Comparison of ENCODE assay signal across 1 cellular context in the genomic region with DNA sequence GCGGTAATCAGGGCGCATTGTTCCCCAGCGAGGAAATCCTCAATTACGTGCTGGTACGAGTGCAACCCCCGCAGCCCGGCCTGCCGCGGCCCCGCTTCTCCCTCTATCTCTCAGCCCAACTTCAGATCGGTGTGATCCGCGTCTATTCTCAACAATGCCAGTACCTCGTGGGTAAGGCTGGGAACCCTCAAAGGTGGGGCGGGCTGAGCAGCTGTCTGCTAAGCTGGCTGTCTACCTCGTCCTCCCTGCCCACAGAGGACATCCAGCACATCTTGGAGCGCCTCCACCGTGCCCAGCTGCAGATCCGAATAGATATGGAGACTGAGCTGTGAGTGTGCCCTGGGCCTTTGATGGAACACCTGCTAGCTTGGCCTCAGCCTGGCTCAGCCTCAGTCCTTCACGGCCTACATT.
TF ChIP-seq lines count a peak whose summit lies in the region.

No MANE protein-coding gene starts in this region.

TF ChIP-seq in IMR-90, 13 proteins besides CTCF, POLR2A, EP300 and RAD21:
- TF ChIP-seq, protein P1, sequence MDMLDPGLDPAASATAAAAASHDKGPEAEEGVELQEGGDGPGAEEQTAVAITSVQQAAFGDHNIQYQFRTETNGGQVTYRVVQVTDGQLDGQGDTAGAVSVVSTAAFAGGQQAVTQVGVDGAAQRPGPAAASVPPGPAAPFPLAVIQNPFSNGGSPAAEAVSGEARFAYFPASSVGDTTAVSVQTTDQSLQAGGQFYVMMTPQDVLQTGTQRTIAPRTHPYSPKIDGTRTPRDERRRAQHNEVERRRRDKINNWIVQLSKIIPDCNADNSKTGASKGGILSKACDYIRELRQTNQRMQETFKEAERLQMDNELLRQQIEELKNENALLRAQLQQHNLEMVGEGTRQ (IDR thresholded peaks at IDR 0.05; ENCODE audit: low read depth, low read length) = no peak
- no peak for TF ChIP-seq RCOR1 (IDR thresholded peaks at IDR 0.05; ENCODE audit: insufficient replicate concordance, low read length)
- TF ChIP-seq SMC3 (IDR thresholded peaks at IDR 0.05; ENCODE audit: low read depth, low read length) = no peak
- TF ChIP-seq MXI1 (IDR thresholded peaks at IDR 0.05; ENCODE audit: borderline replicate concordance, low read depth, low read length) = no peak
- TF ChIP-seq NFE2L2 (IDR thresholded peaks at IDR 0.05; ENCODE audit: low read depth, low read length) = no peak
- TF ChIP-seq, protein P2, sequence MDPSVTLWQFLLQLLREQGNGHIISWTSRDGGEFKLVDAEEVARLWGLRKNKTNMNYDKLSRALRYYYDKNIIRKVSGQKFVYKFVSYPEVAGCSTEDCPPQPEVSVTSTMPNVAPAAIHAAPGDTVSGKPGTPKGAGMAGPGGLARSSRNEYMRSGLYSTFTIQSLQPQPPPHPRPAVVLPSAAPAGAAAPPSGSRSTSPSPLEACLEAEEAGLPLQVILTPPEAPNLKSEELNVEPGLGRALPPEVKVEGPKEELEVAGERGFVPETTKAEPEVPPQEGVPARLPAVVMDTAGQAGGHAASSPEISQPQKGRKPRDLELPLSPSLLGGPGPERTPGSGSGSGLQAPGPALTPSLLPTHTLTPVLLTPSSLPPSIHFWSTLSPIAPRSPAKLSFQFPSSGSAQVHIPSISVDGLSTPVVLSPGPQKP (IDR thresholded peaks at IDR 0.05; ENCODE audit: borderline replicate concordance, low read depth, low read length) = no peak
- no peak for TF ChIP-seq CHD1 (IDR thresholded peaks at IDR 0.05; ENCODE audit: low read depth, low read length)
- TF ChIP-seq MAFK (IDR thresholded peaks at IDR 0.05; ENCODE audit: low read depth, low read length) = no peak
- no peak for TF ChIP-seq RFX5 (IDR thresholded peaks at IDR 0.05; ENCODE audit: low read depth, low read length)
- no peak for TF ChIP-seq BHLHE40 (IDR thresholded peaks at IDR 0.05; ENCODE audit: low read depth, low read length)
- TF ChIP-seq FOS (IDR thresholded peaks at IDR 0.05; ENCODE audit: low read depth, low read length) = no peak
- no peak for TF ChIP-seq CEBPB (IDR thresholded peaks at IDR 0.05; ENCODE audit: low read depth, low read length)
- TF ChIP-seq MAZ (IDR thresholded peaks at IDR 0.05; ENCODE audit: borderline replicate concordance, low read depth, low read length) = no peak
